In the genomic region with DNA sequence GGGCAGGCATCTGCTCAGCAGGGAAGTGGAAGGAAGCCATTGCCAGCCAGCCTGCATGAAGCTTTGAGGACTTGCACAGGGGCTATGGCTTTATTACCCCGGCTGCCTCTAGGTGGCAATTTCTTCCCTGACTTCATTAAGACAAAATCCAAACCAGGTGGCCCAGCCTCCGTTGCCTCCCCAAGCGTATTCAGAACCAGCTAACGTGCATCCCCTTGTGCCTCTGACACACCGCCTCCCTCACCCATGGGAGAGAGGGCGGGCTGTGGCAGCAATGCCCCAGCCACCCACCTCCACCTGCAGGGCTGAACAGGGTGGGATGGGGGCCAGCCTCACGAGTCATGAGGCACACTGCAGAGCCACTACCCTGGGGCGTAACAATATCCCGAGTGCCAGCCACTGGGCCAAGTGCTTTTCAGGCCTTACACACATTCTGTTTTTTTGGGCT, we compare ENCODE assay signal across 8 cellular contexts. TPM values are rescaled to one million over a fixed set of nuclear protein-coding genes. Genes with fewer than 3 reads are reported as not detected.
DNase-seq lines count a peak whose midpoint lies in the region; ATAC-seq, FAIRE-seq and TF ChIP-seq lines count a peak whose summit lies in the region.

No MANE protein-coding gene starts in this region.

- H3K27ac Mint-ChIP-seq in T-helper 17 cell: no peak overlapping the region

- no peak overlapping the region for H4K91ac ChIP-seq in trophoblast cell (ENCODE audit: low read depth, low read length)

- no peak overlapping the region for H2AK5ac ChIP-seq in trophoblast cell (ENCODE audit: low read length)

- H3K4me3 Mint-ChIP-seq in T-helper 17 cell: no peak overlapping the region

- peaks cover 8% of the 10 kb centered on the region for H3K79me2 ChIP-seq in trophoblast cell (ENCODE audit: control insufficient read depth, insufficient read depth, low read length, poor library complexity)

- no peak overlapping the region for H3K23ac ChIP-seq in trophoblast cell (ENCODE audit: low read length)

- FAIRE-seq in urothelium cell line (lab: Jason Lieb, UNC): no peak

- peaks cover 22% of the 10 kb centered on the region for H3K27me3 Mint-ChIP-seq in T-helper 17 cell

- H4K12ac ChIP-seq in trophoblast cell (ENCODE audit: low read depth, low read length): no peak overlapping the region

- CTCF ChIA-PET in GM10248 (lab: Yijun Ruan, JAX): interaction anchor here (0.7 to 1.9 kb wide), 5 partner anchors 11 to 67 kb away, joined by 3 to 8 read pairs (median 5); no protein-coding TSS in a partner anchor

- H3K27me3 ChIP-seq in esophagus (ENCODE audit: control insufficient read depth in 1 of 2, insufficient read depth in 2 of 2, low read length in 2 of 2): no peaks in the 10 kb centered on the region
- H3K27me3 ChIP-seq in trophoblast cell (ENCODE audit: insufficient read depth, low read length): no peaks in the 10 kb centered on the region

- peaks cover 6 to 13% of the 10 kb centered on the region in 2 donors for H3K4me1 ChIP-seq in esophagus (ENCODE audit: control insufficient read depth in 2 of 2, insufficient read depth in 2 of 2, low read length in 1 of 2)
- H3K4me1 ChIP-seq in trophoblast cell (ENCODE audit: control insufficient read depth in 1 of 2, insufficient read depth in 2 of 2, low read length in 2 of 2): peaks cover 36 to 45% of the 10 kb centered on the region in 2 experiments

- H3K79me1 ChIP-seq in trophoblast cell (ENCODE audit: low read length): peaks cover 25% of the 10 kb centered on the region

- WGBS in esophagus, 2 donors: 30 to 41% methylated on average over 9 of the region's 9 CpGs
- WGBS in trophoblast cell (ENCODE audit: extremely low coverage, insufficient coverage, insufficient read length): no CpG with 5 or more reads among the region's 9 CpGs

- no peak overlapping the region for H2BK5ac ChIP-seq in trophoblast cell (ENCODE audit: low read depth, low read length, poor library complexity)

- DNase-seq in AG08395 (ENCODE audit: low spot score) (peak; percentile 63), GM10248 (ENCODE audit: extremely low spot score) (peak; percentile 65), NAMALWA (ENCODE audit: low spot score) (peak; percentile 70), T-helper 17 cell (no peak), trophoblast cell (peak; percentile 76 to 79), urothelium cell line (ENCODE audit: low spot score) (no peak)

- no peak overlapping the region for H2BK120ac ChIP-seq in trophoblast cell (ENCODE audit: insufficient read depth, low read length, poor library complexity)

- ATAC-seq in T-helper 17 cell: peak; percentile 59
- ATAC-seq in GM19351 (IDR thresholded peaks at IDR 0.05; ENCODE audit: unreplicated experiment): no peak

- H3K27ac ChIP-seq in esophagus (ENCODE audit: low read depth in 2 of 2, low read length in 1 of 2) (no peak overlapping the region), trophoblast cell (ENCODE audit: low read depth, low read length) (no peak overlapping the region)

- peak overlapping the region; percentile 32 to 36 for H3K4me3 ChIP-seq in esophagus (ENCODE audit: low read depth in 1 of 2, low read length in 2 of 2)
- H3K4me3 ChIP-seq in trophoblast cell (ENCODE audit: low read depth, low read length): no peak overlapping the region

- peak overlapping the region; percentile 9 for H2BK12ac ChIP-seq in trophoblast cell (ENCODE audit: low read length)

- H3K36me3 Mint-ChIP-seq in T-helper 17 cell (ENCODE audit: low read depth): no peaks in the 10 kb centered on the region

- H4K8ac ChIP-seq in trophoblast cell (ENCODE audit: low read depth, low read length): no peak overlapping the region

- peak overlapping the region; percentile 20 for H3K18ac ChIP-seq in trophoblast cell (ENCODE audit: low read length)

- peaks cover 0 to 8% of the 10 kb centered on the region in 2 donors for H3K36me3 ChIP-seq in esophagus (ENCODE audit: control insufficient read depth in 2 of 2, insufficient read depth in 2 of 2, low read length in 1 of 2)
- H3K36me3 ChIP-seq in trophoblast cell (ENCODE audit: control insufficient read depth in 1 of 2, insufficient read depth in 2 of 2, low read length in 2 of 2): peaks cover 19 to 32% of the 10 kb centered on the region in 2 experiments

- no peak overlapping the region for H3K4ac ChIP-seq in trophoblast cell (ENCODE audit: low read depth, low read length)

- POLR2A ChIA-PET in GM10248 (lab: Yijun Ruan, JAX): no interaction called here

- H3K14ac ChIP-seq in trophoblast cell (ENCODE audit: low read length): peak overlapping the region; percentile 3

- no peak overlapping the region for H3K9ac ChIP-seq in trophoblast cell (ENCODE audit: low read length)

- no peak overlapping the region for H2AFZ ChIP-seq in trophoblast cell (ENCODE audit: insufficient read depth, low read length, poor library complexity)

- TF ChIP-seq CTCF in GM10248 (IDR thresholded peaks at IDR 0.05; ENCODE audit: control extremely low read depth, extremely low read depth, low read depth, missing control alignments): peak; percentile 51

- no peaks in the 10 kb centered on the region for H3K9me3 ChIP-seq in T-helper 17 cell (ENCODE audit: control insufficient read depth, low read length, poor library complexity, severe bottlenecking)
- H3K9me3 ChIP-seq in esophagus (ENCODE audit: control insufficient read depth in 2 of 2, insufficient read depth in 1 of 2, low read depth in 1 of 2, low read length in 1 of 2): no peaks in the 10 kb centered on the region
- H3K9me3 ChIP-seq in trophoblast cell (ENCODE audit: insufficient read depth, low read depth, low read length): no peaks in the 10 kb centered on the region

- no peak overlapping the region for H3K4me2 ChIP-seq in trophoblast cell (ENCODE audit: low read length)

- peaks cover 18% of the 10 kb centered on the region for H3K4me1 Mint-ChIP-seq in T-helper 17 cell

RNA-seq across cellular contexts. Expression of a gene that starts 6.8 kb away (rescaled TPM):
- total RNA-seq in T-helper 17 cell: 10 to 100 TPM in 1 of 2 donors, under 1 TPM in 1; 0.70 to 15.2 TPM
- 10 to 100 TPM; 21.9 to 65.1 TPM for polyA plus RNA-seq in esophagus
- polyA plus RNA-seq in trophoblast cell (2013): 14.9 and 15.9 TPM in 2 replicates

RNA-seq across cellular contexts. Expression of a gene that starts 59.9 kb away (rescaled TPM):
- 10 to 100 TPM; 24.3 to 27.3 TPM for total RNA-seq in T-helper 17 cell
- 10 to 100 TPM; 10.5 to 16.5 TPM for polyA plus RNA-seq in esophagus
- polyA plus RNA-seq in trophoblast cell (2013): 7.0 and 7.9 TPM in 2 replicates

Comparison
In these comparisons a context has a peak if more than half of its experiments do, and no peak if none do; other contexts are left out.
1. DNase-seq: peak in AG08395 (single experiment), GM10248 (single experiment), NAMALWA (single experiment) and trophoblast cell (2 of 2); none in T-helper 17 cell (0 of 3) and urothelium cell line (single experiment).